In genomic region chr2:197975956-197976519, GRCh38 we compare ENCODE assay signal across 16 cellular contexts.
"Had no signal": no experiment of that assay in that cellular context is flagged by ENCODE, and none has a peak within 500 bp of the region (broad histone marks: within the 10 kb centered on the region; RNA-seq: fewer than 3 reads in every experiment).

No MANE protein-coding gene starts in this region.

- H3K27ac ChIP-seq: left lung, ovary, SK-N-MC, thyroid gland had no signal

- ATAC-seq: esophagus mucosa; left lung; naive thymus-derived CD4-positive, alpha-beta T cell; sciatic nerve had no signal

- H3K27me3 ChIP-seq: left lung, ovary, thyroid gland had no signal

- H3K4me1 ChIP-seq: left lung, thyroid gland had no signal

- DNase-seq: activated CD4-positive, alpha-beta T cell treated with anti-CD3 and anti-CD28 coated beads, Interleukin-2, amount 50 U/mL, for 48 hours; activated gamma-delta T cell treated with Interleukin-2 at 50 U/mL for 16 hours; activated naive CD8-positive, alpha-beta T cell treated with anti-CD3 and anti-CD28 coated beads for 36 hours; amniotic stem cell; effector CD4-positive, alpha-beta T cell; foreskin melanocyte; kidney; left lung; naive thymus-derived CD4-positive, alpha-beta T cell; ovary; stimulated activated CD4-positive, alpha-beta T cell treated with anti-CD3 and anti-CD28 coated beads, Interleukin-4, amount 100 ng/mL, for 1 hour; thyroid gland had no signal

- H3K36me3 ChIP-seq: left lung, ovary, thyroid gland had no signal

- H3K9me3 ChIP-seq: left lung, ovary, thyroid gland had no signal

- H3K4me2 ChIP-seq: smooth muscle cell had no signal

- H3K4me3 ChIP-seq: left lung, ovary, SK-N-MC, smooth muscle cell, thyroid gland had no signal
